Comparison of ENCODE assay signal across 17 cellular contexts in genomic region chr4:171478181-171478580, GRCh38.
DNase-seq lines count a peak whose midpoint lies in the region; ATAC-seq, FAIRE-seq and TF ChIP-seq lines count a peak whose summit lies in the region.
"Had no signal": no experiment of that assay in that cellular context is flagged by ENCODE, and none has a peak within 500 bp of the region (broad histone marks: within the 10 kb centered on the region; RNA-seq: fewer than 3 reads in every experiment).

No MANE protein-coding gene starts in this region.

- H3K27ac ChIP-seq in endodermal cell (ENCODE audit: low read depth, low read length) (no peak overlapping the region), mesendoderm (ENCODE audit: low read depth, low read length) (no peak overlapping the region)

- peaks cover 4% of the 10 kb centered on the region for H3K4me1 Mint-ChIP-seq in endodermal cell
- H3K4me1 Mint-ChIP-seq: CD4-positive, alpha-beta memory T cell had no signal

- H3K27me3 ChIP-seq in endodermal cell (ENCODE audit: control insufficient read depth, insufficient read depth, low read length, poor library complexity, severe bottlenecking) (no peaks in the 10 kb centered on the region), mesendoderm (ENCODE audit: insufficient read depth, low read length, poor library complexity) (no peaks in the 10 kb centered on the region)

- no peaks in the 10 kb centered on the region for H3K9me3 ChIP-seq in endodermal cell (ENCODE audit: control insufficient read depth, low read length)

- FAIRE-seq in RCC 7860 (lab: Jason Lieb, UNC): no peak
- FAIRE-seq: G401.6, GM12892, H1 had no signal

- H3K4me1 ChIP-seq in endodermal cell (ENCODE audit: control insufficient read depth, insufficient read depth, low read length): no peaks in the 10 kb centered on the region
- peaks cover 2% of the 10 kb centered on the region for H3K4me1 ChIP-seq in mesendoderm (ENCODE audit: control insufficient read depth, low read depth, low read length)

- H3K56ac ChIP-seq in mesendoderm (ENCODE audit: low read length): no peak overlapping the region

- H4K5ac ChIP-seq in mesendoderm (ENCODE audit: low read length): no peak overlapping the region

- H3K36me3 ChIP-seq in endodermal cell (ENCODE audit: control insufficient read depth, insufficient read depth, low read length) (no peaks in the 10 kb centered on the region), mesendoderm (ENCODE audit: control insufficient read depth, insufficient read depth, low read length) (no peaks in the 10 kb centered on the region)

- H2BK120ac ChIP-seq in mesendoderm (ENCODE audit: low read depth, low read length): no peak overlapping the region

- no peaks in the 10 kb centered on the region for H3K79me2 ChIP-seq in mesendoderm (ENCODE audit: control insufficient read depth, insufficient read depth, low read length)

- DNase-seq in RCC 7860 (ENCODE audit: low spot score): peak; percentile 1
- DNase-seq in endodermal cell: peak; percentile 44
- peak; percentile 73 for DNase-seq in mesendoderm
- DNase-seq in posterior vena cava (ENCODE audit: low spot score): no peak
- DNase-seq: C1 segment of cervical spinal cord; Calu3; CD4-positive, alpha-beta memory T cell; COR-L47; DMS153; DND-41; H9 had no signal

- no peaks in the 10 kb centered on the region for H3K36me3 Mint-ChIP-seq in endodermal cell (ENCODE audit: low read depth)
- H3K36me3 Mint-ChIP-seq: CD4-positive, alpha-beta memory T cell had no signal

- H3K79me1 ChIP-seq in mesendoderm (ENCODE audit: low read length): no peaks in the 10 kb centered on the region

- TF ChIP-seq CTCF in endodermal cell (conservative IDR thresholded peaks at IDR 0.05): no peak

- no peak overlapping the region for H2AK5ac ChIP-seq in mesendoderm (ENCODE audit: low read length)

- no peak overlapping the region for H3K4me2 ChIP-seq in mesendoderm (ENCODE audit: low read length)

- H3K27ac Mint-ChIP-seq in endodermal cell: no peak overlapping the region
- H3K27ac Mint-ChIP-seq: CD4-positive, alpha-beta memory T cell; H9 had no signal

- no peaks in the 10 kb centered on the region for H3K27me3 Mint-ChIP-seq in endodermal cell (ENCODE audit: insufficient read depth)
- H3K27me3 Mint-ChIP-seq: CD4-positive, alpha-beta memory T cell had no signal

- no peak overlapping the region for H3K4ac ChIP-seq in mesendoderm (ENCODE audit: low read depth, low read length)

- H2BK5ac ChIP-seq in mesendoderm (ENCODE audit: low read length): no peak overlapping the region

- no peak overlapping the region for H3K4me3 Mint-ChIP-seq in endodermal cell
- H3K4me3 Mint-ChIP-seq: CD4-positive, alpha-beta memory T cell; H9 had no signal

- H3K4me3 ChIP-seq in endodermal cell (ENCODE audit: low read length) (no peak overlapping the region), mesendoderm (ENCODE audit: low read length) (no peak overlapping the region)

- no peak overlapping the region for H3K23ac ChIP-seq in mesendoderm (ENCODE audit: low read length)

- no peak overlapping the region for H2BK15ac ChIP-seq in mesendoderm (replicated peaks; ENCODE audit: low read depth)

- no peak overlapping the region for H3K18ac ChIP-seq in mesendoderm (ENCODE audit: low read length)

- H4K8ac ChIP-seq in mesendoderm (ENCODE audit: low read depth, low read length): no peak overlapping the region

- intact Hi-C loops in posterior vena cava (cut with DNase I): no loop called here

- no peaks in the 10 kb centered on the region for H3K9me3 Mint-ChIP-seq in endodermal cell
- H3K9me3 Mint-ChIP-seq: H9 had no signal

- H3K9ac ChIP-seq in endodermal cell (ENCODE audit: extremely low read depth, low read length, poor library complexity, severe bottlenecking) (no peak overlapping the region), mesendoderm (ENCODE audit: low read length) (no peak overlapping the region)

- 22% methylated on average over 1 of the region's 1 CpG; no CpG with 5 or more reads in 1 of the 2 experiments for WGBS in endodermal cell (ENCODE audit: insufficient coverage in 1 of 2, insufficient read length in 1 of 2), 2 experiments
- WGBS in mesendoderm (ENCODE audit: extremely low coverage, insufficient coverage, low lambda C conversion rate): no CpG with 5 or more reads among the region's 1 CpG

- ATAC-seq in HG03432 (IDR thresholded peaks at IDR 0.05; ENCODE audit: unreplicated experiment) (no peak), HG02885 (IDR thresholded peaks at IDR 0.05; ENCODE audit: poor library complexity, unreplicated experiment) (no peak)
- ATAC-seq: HCT116 had no signal
